8 cellular contexts compared by ENCODE assay signal in genomic region chr14:89303452-89304435, GRCh38.
DNase-seq lines count a peak whose midpoint lies in the region; ATAC-seq and FAIRE-seq lines count a peak whose summit lies in the region.

No MANE protein-coding gene starts in this region.

- peak overlapping the region; percentile 70 to 86 for H3K4me3 Mint-ChIP-seq in stimulated activated naive CD8-positive, alpha-beta T cell treated with anti-CD3 and anti-CD28 coated beads, Interleukin-15, amount 100 ng/mL, for 72 hours

- H3K9me3 Mint-ChIP-seq in stimulated activated naive CD8-positive, alpha-beta T cell treated with anti-CD3 and anti-CD28 coated beads, Interleukin-15, amount 100 ng/mL, for 72 hours, result peaks cover 0 to 6% of the 10 kb centered on the region in 2 donors

- peaks cover 74% of the 10 kb centered on the region for H3K4me1 Mint-ChIP-seq in stimulated activated naive CD8-positive, alpha-beta T cell treated with anti-CD3 and anti-CD28 coated beads, Interleukin-15, amount 100 ng/mL, for 72 hours

- DNase-seq in GM04504 (ENCODE audit: low read depth), result peak; percentile 48
- peak; percentile 13 for DNase-seq in HPDE6-E6E7 (ENCODE audit: extremely low spot score)
- DNase-seq in RCC 7860 (ENCODE audit: low spot score), result peak; percentile 32
- peak; percentile 54 for DNase-seq in cerebellum (ENCODE audit: low spot score)
- DNase-seq in left lobe of liver (ENCODE audit: low spot score), result no peak
- no peak for DNase-seq in stimulated activated naive CD8-positive, alpha-beta T cell treated with anti-CD3 and anti-CD28 coated beads, Interleukin-15, amount 100 ng/mL, for 72 hours
- DNase-seq in iPS-NIHi7 (ENCODE audit: extremely low spot score), result no peak

- FAIRE-seq in RCC 7860 (lab: Jason Lieb, UNC), result no peak

- ATAC-seq in GM21515 (IDR thresholded peaks at IDR 0.05; ENCODE audit: unreplicated experiment) (peak; percentile 61), left lobe of liver (peak; percentile 22)
- ATAC-seq in stimulated activated naive CD8-positive, alpha-beta T cell treated with anti-CD3 and anti-CD28 coated beads, Interleukin-15, amount 100 ng/mL, for 72 hours, result peak; percentile 74

- peak overlapping the region; percentile 86 to 95 for H3K27ac Mint-ChIP-seq in stimulated activated naive CD8-positive, alpha-beta T cell treated with anti-CD3 and anti-CD28 coated beads, Interleukin-15, amount 100 ng/mL, for 72 hours

- no peaks in the 10 kb centered on the region for H3K27me3 Mint-ChIP-seq in stimulated activated naive CD8-positive, alpha-beta T cell treated with anti-CD3 and anti-CD28 coated beads, Interleukin-15, amount 100 ng/mL, for 72 hours

Comparison
In these comparisons a context has a peak if more than half of its experiments do, and no peak if none do; other contexts are left out.
1. DNase-seq: peak in GM04504 (single experiment), HPDE6-E6E7 (single experiment), RCC 7860 (single experiment) and cerebellum (single experiment); none in left lobe of liver (single experiment), stimulated activated naive CD8-positive, alpha-beta T cell treated with anti-CD3 and anti-CD28 coated beads, Interleukin-15, amount 100 ng/mL, for 72 hours (0 of 2) and iPS-NIHi7 (single experiment).
2. ATAC-seq: peak in every context shown above with its lines; median percentile 74 in stimulated activated naive CD8-positive, alpha-beta T cell treated with anti-CD3 and anti-CD28 coated beads, Interleukin-15, amount 100 ng/mL, for 72 hours; 61 in GM21515; 22 in left lobe of liver.